Comparison of ENCODE assay signal across 22 cellular contexts in the genomic region with DNA sequence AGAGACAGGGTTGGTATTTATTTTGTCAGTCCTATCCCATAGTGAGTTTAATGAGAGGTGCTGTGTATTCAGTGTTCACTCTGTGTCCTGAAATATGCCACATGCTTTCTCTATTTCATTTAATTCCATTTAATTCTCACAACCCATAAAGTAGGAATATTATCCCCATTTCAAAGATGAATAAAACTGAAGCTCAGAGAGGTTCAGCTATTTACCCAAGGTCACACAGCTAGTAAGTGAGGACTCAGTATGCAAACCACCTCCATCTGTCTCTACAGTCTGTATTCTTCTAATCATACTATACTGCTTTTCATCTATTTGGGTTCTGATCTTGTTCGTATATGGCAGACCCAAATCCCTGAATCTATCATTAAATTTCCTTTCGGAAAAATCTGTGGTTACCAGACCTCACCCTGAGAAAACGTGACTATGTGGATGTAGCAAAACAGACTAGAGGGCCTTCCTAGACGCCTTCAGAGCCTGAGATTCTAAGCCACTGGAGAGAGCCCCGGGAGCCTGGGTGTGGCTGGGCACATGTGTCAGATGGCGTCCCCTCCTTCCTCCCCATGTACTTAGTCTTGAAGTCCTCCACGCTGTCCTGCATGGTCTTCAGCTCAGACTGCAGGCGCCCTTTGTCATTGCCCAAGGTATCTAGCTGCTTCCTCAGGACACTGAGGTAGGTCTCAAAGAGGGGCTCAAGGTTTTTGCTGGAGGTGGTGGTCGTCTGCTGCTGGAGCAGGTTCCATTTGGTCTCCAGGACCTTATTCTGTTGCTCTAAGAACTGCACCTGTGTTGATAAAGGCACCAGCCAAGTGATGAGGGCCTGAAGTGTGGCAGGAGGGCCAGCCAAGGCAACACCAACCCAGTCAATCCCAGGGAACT. TPM values are rescaled to one million over a fixed set of nuclear protein-coding genes. Genes with fewer than 3 reads are reported as not detected.
"Had no signal": no experiment of that assay in that cellular context is flagged by ENCODE, and none has a peak within 500 bp of the region (broad histone marks: within the 10 kb centered on the region; RNA-seq: fewer than 3 reads in every experiment).

No MANE protein-coding gene starts in this region.

- ATAC-seq: Panc1, PC-3, SK-N-SH treated with all-trans-retinoic acid at 6 μM for 48 hours had no signal

- H3K27ac ChIP-seq: RWPE1 had no signal

- DNase-seq: Karpas-422, KG1, MM.1S, NCI-H1092 treated with DMSO at 0.1 percent for 48 hours, NCI-H1436, NCI-H187, NCI-H2029, NCI-H2081 treated with DMSO at 0.1 percent for 48 hours, NCI-H2171, NCI-H226, NCI-H446, NCI-H510A, NCI-H524 treated with DMSO at 0.1 percent for 48 hours, NCI-H69, NCI-H774, PC-3, SHP77 had no signal

RNA-seq across cellular contexts. Expression of gene KRT4, which starts 2.5 kb away (rescaled TPM):
- total RNA-seq: HT-29, M059J had no signal

RNA-seq across cellular contexts. Expression of gene KRT3, which starts 15.5 kb away (rescaled TPM):
- total RNA-seq: HT-29, M059J had no signal

RNA-seq across cellular contexts. Expression of gene KRT79, which starts 22.7 kb away (rescaled TPM):
- total RNA-seq: HT-29, M059J, PC-3 had no signal

RNA-seq across cellular contexts. Expression of gene KRT76, which starts 34.3 kb away (rescaled TPM):
- total RNA-seq: HT-29, M059J, PC-3 had no signal

RNA-seq across cellular contexts. Expression of gene KRT78, which starts 37.4 kb away (rescaled TPM):
- total RNA-seq: HT-29 had no signal
